ENCODE assay signal across 12 cellular contexts in the genomic region with DNA sequence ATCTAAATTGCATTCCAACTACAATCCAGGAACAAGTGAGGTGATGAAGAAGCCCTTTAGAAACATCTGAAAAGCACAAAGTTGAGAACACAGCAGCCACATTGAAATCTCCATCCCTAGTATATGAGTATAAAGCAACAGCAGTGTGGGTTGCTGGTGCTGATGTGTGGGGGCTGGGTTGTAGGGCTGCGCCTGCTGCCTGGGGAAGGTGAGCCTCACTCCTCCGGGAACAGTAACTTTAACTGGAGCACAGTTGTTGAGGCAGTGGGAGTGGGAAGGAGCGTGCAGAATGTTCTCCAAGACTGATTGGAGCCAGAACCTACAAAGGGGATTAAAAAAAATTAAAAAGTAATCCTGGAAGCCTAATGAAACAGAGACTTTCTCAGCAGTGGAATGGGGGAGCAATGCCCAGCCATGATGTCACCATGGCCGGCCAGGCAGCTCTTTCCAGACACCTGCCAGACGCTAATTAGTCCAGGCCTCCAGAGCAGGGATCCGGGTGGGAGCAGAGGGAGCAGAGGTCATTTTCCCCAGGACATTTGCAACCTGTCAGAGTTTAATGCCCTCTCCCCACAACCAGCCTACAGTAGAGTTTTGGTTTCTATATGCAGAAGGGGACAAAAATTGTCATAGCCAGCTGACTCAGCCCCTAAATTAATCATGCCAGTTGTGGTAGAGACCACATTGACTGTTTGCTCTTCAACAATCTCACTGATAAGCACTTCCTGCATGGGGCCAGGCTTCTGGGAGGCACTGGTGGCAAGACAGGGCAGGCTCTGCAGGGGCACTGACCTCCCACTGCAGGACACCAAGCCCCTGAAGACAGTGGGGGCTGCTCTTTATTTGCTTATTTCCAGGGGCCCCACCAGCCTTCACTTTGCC.
A peak's percentile ranks its signal among the peaks of the same experiment; 100 is the strongest.
DNase-seq lines count a peak whose midpoint lies in the region; TF ChIP-seq lines count a peak whose summit lies in the region.
"Had no signal": no experiment of that assay in that cellular context is flagged by ENCODE, and none has a peak within 500 bp of the region (broad histone marks: within the 10 kb centered on the region; RNA-seq: fewer than 3 reads in every experiment).

No MANE protein-coding gene starts in this region.

- TF ChIP-seq CTCF in mammary epithelial cell (conservative IDR thresholded peaks at IDR 0.05 in 1 of 2, IDR thresholded peaks at IDR 0.05 in 1 of 2; ENCODE audit: extremely low read depth in 1 of 2, insufficient read depth in 1 of 2, low read depth in 1 of 2, low read length in 2 of 2) (no peak), H9 (conservative IDR thresholded peaks at IDR 0.05) (no peak)

- H2BK5ac ChIP-seq in mesenchymal stem cell (ENCODE audit: low read depth, low read length, poor library complexity, severe bottlenecking), result no peak overlapping the region
- H2BK5ac ChIP-seq in H9 (ENCODE audit: insufficient read length, low read length), result no peak overlapping the region

- H3K14ac ChIP-seq in mesenchymal stem cell (ENCODE audit: low read length in 2 of 2), result no peak overlapping the region
- H3K14ac ChIP-seq in H9 (ENCODE audit: insufficient read depth, low read length), result no peak overlapping the region

- H3K4me3 Mint-ChIP-seq in H9, result no peak overlapping the region
- H3K4me3 Mint-ChIP-seq: stimulated activated memory B cell treated with anti-CD40 and anti-IgM and Interleukin-4, amounts not matched to agents 10 μg/mL and 1 μg/mL and 100 μg/mL, for 72 hours had no signal

- H3K4me1 ChIP-seq in mesenchymal stem cell (ENCODE audit: control insufficient read depth, insufficient read depth, low read depth, low read length) (peaks cover 3% of the 10 kb centered on the region), mammary epithelial cell (ENCODE audit: insufficient read depth, low read length) (no peaks in the 10 kb centered on the region), H9 (ENCODE audit: insufficient read depth, low read length) (no peaks in the 10 kb centered on the region)

- H3K27ac ChIP-seq in mesenchymal stem cell (ENCODE audit: low read length, poor library complexity, severe bottlenecking), result no peak overlapping the region
- H3K27ac ChIP-seq in mammary epithelial cell (ENCODE audit: insufficient read depth, low read depth, low read length), result no peak overlapping the region
- H3K27ac ChIP-seq in H9 (ENCODE audit: insufficient read length, low read depth, low read length), result no peak overlapping the region
- H3K27ac ChIP-seq: C4-2B, epithelial cell of prostate had no signal

- H3T11ph ChIP-seq in H9 (ENCODE audit: low read length), result no peak overlapping the region

- H3K79me1 ChIP-seq in mesenchymal stem cell (replicated peaks; ENCODE audit: low read length, poor library complexity, severe bottlenecking), result no peaks in the 10 kb centered on the region
- H3K79me1 ChIP-seq in H9 (ENCODE audit: insufficient read depth, low read depth, low read length, poor library complexity, severe bottlenecking), result no peaks in the 10 kb centered on the region

- CTCF ChIA-PET in mammary epithelial cell (lab: Charles Lee; ENCODE audit: low non-redundant PET), result no interaction called here

- peak overlapping the region; percentile 93 for H4K91ac ChIP-seq in mesenchymal stem cell (ENCODE audit: low read length)
- H4K91ac ChIP-seq in H9 (ENCODE audit: insufficient read length, low read depth, low read length), result no peak overlapping the region

- peaks cover 0 to 2% (median 0%) of the 10 kb centered on the region in 3 experiments; a peak in 2 of 7 replicates for H3K36me3 Mint-ChIP-seq in H9 (ENCODE audit: insufficient read depth in 1 of 3, low read depth in 3 of 3)
- H3K36me3 Mint-ChIP-seq: stimulated activated memory B cell treated with anti-CD40 and anti-IgM and Interleukin-4, amounts not matched to agents 10 μg/mL and 1 μg/mL and 100 μg/mL, for 72 hours had no signal

- H3K18ac ChIP-seq in mesenchymal stem cell (ENCODE audit: low read depth in 1 of 2, low read length in 2 of 2) (peak overlapping the region in 1 of 2 experiments; percentile 52), H9 (ENCODE audit: insufficient read length, low read depth, low read length) (no peak overlapping the region)

- H4K8ac ChIP-seq in mesenchymal stem cell (ENCODE audit: low read length) (no peak overlapping the region), H9 (replicated peaks; ENCODE audit: insufficient read length, low read depth, low read length) (no peak overlapping the region)

- H2AK5ac ChIP-seq in mesenchymal stem cell (ENCODE audit: low read length, severe bottlenecking) (no peak overlapping the region), H9 (ENCODE audit: insufficient read length, low read length) (no peak overlapping the region)

- H2AFZ ChIP-seq in mesenchymal stem cell (ENCODE audit: low read depth, low read length) (no peak overlapping the region), mammary epithelial cell (ENCODE audit: low read depth, low read length) (no peak overlapping the region), H9 (ENCODE audit: low read length) (no peak overlapping the region)

- H2BK120ac ChIP-seq in mesenchymal stem cell (ENCODE audit: low read depth, low read length), result no peak overlapping the region
- no peak overlapping the region for H2BK120ac ChIP-seq in H9 (ENCODE audit: low read depth, low read length, poor library complexity, severe bottlenecking)

- H3K9me3 ChIP-seq in mesenchymal stem cell (ENCODE audit: control insufficient read depth, low read length), result no peaks in the 10 kb centered on the region
- H3K9me3 ChIP-seq in mammary epithelial cell (replicated peaks; ENCODE audit: insufficient read depth, low read length), result peaks cover 28% of the 10 kb centered on the region
- H3K9me3 ChIP-seq in H9 (ENCODE audit: control insufficient read depth, low read depth, low read length), result no peaks in the 10 kb centered on the region

- WGBS in mesenchymal stem cell, result 62% methylated on average over 5 of the region's 6 CpGs
- 70% methylated on average over 6 of the region's 6 CpGs for WGBS in mammary epithelial cell (ENCODE audit: low coverage, missing lambda C conversion rate)
- no CpG with 5 or more reads among the region's 6 CpGs for WGBS in H9 (ENCODE audit: extremely low coverage, insufficient read length, low lambda C conversion rate)

- dilution Hi-C loops in mammary epithelial cell (cut with HindIII; ENCODE audit: low sequenced_read_pairs), result no loop called here

- peak overlapping the region in 1 of 2 experiments; percentile 63 for H3K4ac ChIP-seq in mesenchymal stem cell (ENCODE audit: low read depth in 1 of 2, low read length in 2 of 2)
- H3K4ac ChIP-seq in H9 (ENCODE audit: low read depth, low read length), result no peak overlapping the region

- H4K5ac ChIP-seq in H9 (ENCODE audit: insufficient read length, low read depth, low read length), result no peak overlapping the region

- H3K4me3 ChIP-seq in mesenchymal stem cell (ENCODE audit: insufficient read depth in 1 of 2, low read depth in 1 of 2, low read length in 2 of 2) (no peak overlapping the region), mammary epithelial cell (replicated peaks in 1 of 3; ENCODE audit: insufficient read depth in 1 of 3, low read depth in 2 of 3, low read length in 3 of 3) (no peak overlapping the region)

- H3K36me3 ChIP-seq in mesenchymal stem cell (ENCODE audit: control insufficient read depth in 1 of 2, insufficient read depth in 2 of 2, low read depth in 1 of 2, low read length in 2 of 2) (no peaks in the 10 kb centered on the region), mammary epithelial cell (ENCODE audit: insufficient read depth, low read length) (no peaks in the 10 kb centered on the region)

- H3K27ac Mint-ChIP-seq in H9, result no peak overlapping the region
- H3K27ac Mint-ChIP-seq: stimulated activated memory B cell treated with anti-CD40 and anti-IgM and Interleukin-4, amounts not matched to agents 10 μg/mL and 1 μg/mL and 100 μg/mL, for 72 hours had no signal

- no peaks in the 10 kb centered on the region for H3K79me2 ChIP-seq in mammary epithelial cell (ENCODE audit: insufficient read depth, low read length)
- H3K79me2 ChIP-seq in H9 (ENCODE audit: insufficient read depth, low read length), result no peaks in the 10 kb centered on the region; the same call in 1 of the 2 replicates

- intact Hi-C loops in mammary epithelial cell (cut with micrococcal nuclease), result no loop called here

- in situ Hi-C loops in mammary epithelial cell (cut with MboI; ENCODE audit: low sequenced_read_pairs in 2 of 2), result no loop called here

- no peaks in the 10 kb centered on the region for H3K23me2 ChIP-seq in H9 (ENCODE audit: insufficient read length, low read depth, low read length, poor library complexity, severe bottlenecking)

- H3K4me1 Mint-ChIP-seq in H9, result no peaks in the 10 kb centered on the region; a peak in 1 of 4 replicates
- H3K4me1 Mint-ChIP-seq: stimulated activated memory B cell treated with anti-CD40 and anti-IgM and Interleukin-4, amounts not matched to agents 10 μg/mL and 1 μg/mL and 100 μg/mL, for 72 hours had no signal

- no peaks in the 10 kb centered on the region; the same call in none of the 2 replicates for H3K27me3 Mint-ChIP-seq in H9 (ENCODE audit: low read depth)

- H3K56ac ChIP-seq in H9 (ENCODE audit: insufficient read length, low read depth, low read length), result no peak overlapping the region

- peak; percentile 13 to 34 (median 28) for DNase-seq in stimulated activated CD4-positive, alpha-beta T cell treated with anti-CD3 and anti-CD28 coated beads, Interleukin-12 subunit alpha, Interleukin-12 subunit beta, amount 100 ng/mL, for 48 hours (ENCODE audit: low read depth in 2 of 3, low spot score in 1 of 3)
- no peak for DNase-seq in stimulated activated CD4-positive, alpha-beta T cell treated with anti-CD3 and anti-CD28 coated beads, Interleukin-12 subunit alpha, Interleukin-12 subunit beta, amount 100 ng/mL, for 4 hours
- DNase-seq in UCSD-AML1 (lab: John Stamatoyannopoulos, UW; ENCODE audit: unreplicated experiment) (peak; percentile 32), mesenchymal stem cell (peak; percentile 47), mammary epithelial cell (no peak), NCI-H748 treated with DMSO at 0.1 percent for 48 hours (lab: John Stamatoyannopoulos, UW) (no peak), H9 (no peak), NCI-H1092 treated with DMSO at 0.1 percent for 48 hours (lab: John Stamatoyannopoulos, UW) (no peak)
- DNase-seq: NCI-H1694 treated with DMSO at 0.1 percent for 48 hours had no signal

- H3K27me3 ChIP-seq in mesenchymal stem cell (ENCODE audit: control insufficient read depth in 1 of 2, insufficient read depth in 1 of 2, low read length in 2 of 2), result peaks cover 2 to 3% of the 10 kb centered on the region in 2 experiments
- no peaks in the 10 kb centered on the region for H3K27me3 ChIP-seq in mammary epithelial cell (ENCODE audit: insufficient read depth, low read length)
- no peaks in the 10 kb centered on the region for H3K27me3 ChIP-seq in H9 (ENCODE audit: insufficient read depth, low read length)

- BruUV-seq in mammary epithelial cell (replicated peaks; lab: Mats Ljungman, UMichigan), result no TSS peak

- H2BK12ac ChIP-seq in mesenchymal stem cell (ENCODE audit: low read length in 2 of 2) (peak overlapping the region in 1 of 2 experiments; percentile 51), H9 (ENCODE audit: insufficient read length, low read depth, low read length) (no peak overlapping the region)

- H2BK20ac ChIP-seq in H9 (ENCODE audit: low read depth, low read length, poor library complexity, severe bottlenecking), result no peak overlapping the region

- H3K9ac ChIP-seq in mesenchymal stem cell (ENCODE audit: low read length) (no peak overlapping the region), mammary epithelial cell (ENCODE audit: insufficient read depth, low read length) (no peak overlapping the region), H9 (ENCODE audit: extremely low read depth, insufficient read length, low read length) (no peak overlapping the region)

- no peaks in the 10 kb centered on the region; a peak in 1 of 5 replicates for H3K9me3 Mint-ChIP-seq in H9
- H3K9me3 Mint-ChIP-seq: stimulated activated memory B cell treated with anti-CD40 and anti-IgM and Interleukin-4, amounts not matched to agents 10 μg/mL and 1 μg/mL and 100 μg/mL, for 72 hours had no signal

- no peak overlapping the region for H3K4me2 ChIP-seq in mesenchymal stem cell (ENCODE audit: low read length, poor library complexity, severe bottlenecking)
- no peak overlapping the region for H3K4me2 ChIP-seq in mammary epithelial cell (ENCODE audit: insufficient read depth, low read depth, low read length)
- no peak overlapping the region for H3K4me2 ChIP-seq in H9 (ENCODE audit: insufficient read depth, insufficient read length, low read length)

- H4K20me1 ChIP-seq in mammary epithelial cell (ENCODE audit: insufficient read depth, low read length) (no peaks in the 10 kb centered on the region), H9 (ENCODE audit: control insufficient read depth, insufficient read depth, insufficient read length) (no peaks in the 10 kb centered on the region)

- peak overlapping the region; percentile 65 for H2BK15ac ChIP-seq in mesenchymal stem cell (ENCODE audit: low read depth, poor library complexity, severe bottlenecking)
- no peak overlapping the region for H2BK15ac ChIP-seq in H9 (ENCODE audit: low read depth, low read length)

- H3K23ac ChIP-seq in mesenchymal stem cell (ENCODE audit: low read length in 2 of 2) (no peak overlapping the region), H9 (ENCODE audit: insufficient read length, low read depth, low read length) (no peak overlapping the region)

Comparison
In these comparisons a context has a peak if more than half of its experiments do, and no peak if none do; other contexts are left out.
1. DNase-seq: peak in stimulated activated CD4-positive, alpha-beta T cell treated with anti-CD3 and anti-CD28 coated beads, Interleukin-12 subunit alpha, Interleukin-12 subunit beta, amount 100 ng/mL, for 48 hours (3 of 3), UCSD-AML1 (single experiment) and mesenchymal stem cell (single experiment); none in stimulated activated CD4-positive, alpha-beta T cell treated with anti-CD3 and anti-CD28 coated beads, Interleukin-12 subunit alpha, Interleukin-12 subunit beta, amount 100 ng/mL, for 4 hours (single experiment), mammary epithelial cell (single experiment), NCI-H748 treated with DMSO at 0.1 percent for 48 hours (single experiment), H9 (single experiment) and NCI-H1092 treated with DMSO at 0.1 percent for 48 hours (single experiment).